9 cellular contexts compared by ENCODE assay signal in the genomic region with DNA sequence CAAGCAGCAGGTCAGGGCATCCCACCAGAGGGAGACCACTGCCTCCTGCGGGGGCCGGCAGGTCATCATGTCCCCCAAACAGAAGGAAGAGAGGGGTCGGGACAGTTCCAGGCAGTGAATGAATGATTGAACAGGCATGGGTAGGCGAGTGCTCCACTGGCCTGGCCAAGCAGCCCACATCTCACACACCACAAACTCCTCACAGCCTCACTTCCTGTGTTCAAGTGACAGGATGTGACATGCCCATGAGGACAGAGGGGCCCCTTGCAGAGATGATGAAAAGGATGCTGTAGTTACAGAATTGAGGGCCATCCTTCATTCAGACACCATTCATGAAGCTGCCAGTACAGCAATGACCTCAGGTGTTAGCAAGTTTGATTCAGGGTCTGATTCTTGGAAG. TPM values are rescaled to one million over a fixed set of nuclear protein-coding genes. Genes with fewer than 3 reads are reported as not detected.
A peak's percentile ranks its signal among the peaks of the same experiment; 100 is the strongest.
DNase-seq lines count a peak whose midpoint lies in the region; ATAC-seq, FAIRE-seq and TF ChIP-seq lines count a peak whose summit lies in the region.
"Had no signal": no experiment of that assay in that cellular context is flagged by ENCODE, and none has a peak within 500 bp of the region (broad histone marks: within the 10 kb centered on the region; RNA-seq: fewer than 3 reads in every experiment).

No MANE protein-coding gene starts in this region.

- no TSS peak for BruUV-seq in IMR-90 (replicated peaks; lab: Mats Ljungman, UMichigan)

- H4K91ac ChIP-seq in IMR-90 (ENCODE audit: insufficient read depth, low read depth, low read length) = no peak overlapping the region

- H3K56ac ChIP-seq in IMR-90 (ENCODE audit: extremely low read depth, insufficient read depth, low read length) = no peak overlapping the region

- H3K9me3 Mint-ChIP-seq in activated T-helper 2 cell treated with anti-CD3 and anti-CD28 coated beads, Interferon-gamma antibody, Interleukin-2, Interleukin-4, amounts not matched to agents 10 μg/mL and 5 μg/mL and 100 μg/mL, durations not matched to agents 14 hours and 24 hours and 36 hours = no peaks in the 10 kb centered on the region

- no peak overlapping the region for H2BK120ac ChIP-seq in IMR-90 (ENCODE audit: low read depth, low read length)

- no peak overlapping the region for H3K9ac ChIP-seq in IMR-90 (ENCODE audit: low read depth, low read length)

- H2AK5ac ChIP-seq in IMR-90 (ENCODE audit: low read depth, low read length) = no peak overlapping the region

- H3K9me3 ChIP-seq in IMR-90 (ENCODE audit: control insufficient read depth, insufficient read depth, low read length) (peaks cover 3% of the 10 kb centered on the region; the same call in 1 of the 2 replicates), thyroid gland (no peaks in the 10 kb centered on the region)

- H3K4ac ChIP-seq in IMR-90 (ENCODE audit: low read depth, low read length) = no peak overlapping the region

- H3K27ac ChIP-seq in IMR-90 (ENCODE audit: insufficient read depth, low read length) = no peak overlapping the region
- H3K27ac ChIP-seq in thyroid gland = no peak overlapping the region
- H3K27ac ChIP-seq: VCaP had no signal

- no peak for TF ChIP-seq RAD21 in IMR-90 (IDR thresholded peaks at IDR 0.05; ENCODE audit: low read length)

- ATAC-seq in IMR-90 (ENCODE audit: low read depth) = no peak

- H4K20me1 ChIP-seq in IMR-90 (ENCODE audit: insufficient read depth, low read length) = no peaks in the 10 kb centered on the region

- H3K18ac ChIP-seq in IMR-90 (ENCODE audit: low read depth, low read length) = no peak overlapping the region

- POLR2A ChIA-PET in IMR-90 (lab: Charles Lee; ENCODE audit: unreplicated experiment) = no interaction called here

- H3K4me3 Mint-ChIP-seq in activated T-helper 2 cell treated with anti-CD3 and anti-CD28 coated beads, Interferon-gamma antibody, Interleukin-2, Interleukin-4, amounts not matched to agents 10 μg/mL and 5 μg/mL and 100 μg/mL, durations not matched to agents 14 hours and 24 hours and 36 hours (ENCODE audit: low read depth) = peak overlapping the region; percentile 13

- peaks cover 35% of the 10 kb centered on the region for H3K27me3 ChIP-seq in IMR-90 (ENCODE audit: control insufficient read depth, insufficient read depth, low read length)
- peaks cover 13% of the 10 kb centered on the region for H3K27me3 ChIP-seq in thyroid gland

- peaks cover 44% of the 10 kb centered on the region for H3K4me1 Mint-ChIP-seq in activated T-helper 2 cell treated with anti-CD3 and anti-CD28 coated beads, Interferon-gamma antibody, Interleukin-2, Interleukin-4, amounts not matched to agents 10 μg/mL and 5 μg/mL and 100 μg/mL, durations not matched to agents 14 hours and 24 hours and 36 hours (ENCODE audit: low read depth)

- no peak overlapping the region for H2BK5ac ChIP-seq in IMR-90 (ENCODE audit: low read depth, low read length, poor library complexity, severe bottlenecking)

- DNase-seq in activated gamma-delta T cell treated with Interleukin-2 at 50 U/mL for 16 hours (peak; percentile 54), activated gamma-delta T cell (lab: John Stamatoyannopoulos, UW) (no peak), IMR-90 (no peak), NCI-H82 (lab: John Stamatoyannopoulos, UW) (no peak), thyroid gland (no peak), urothelium cell line (ENCODE audit: low spot score) (no peak)
- peak; percentile 59 for DNase-seq in activated T-helper 2 cell treated with anti-CD3 and anti-CD28 coated beads, Interferon-gamma antibody, Interleukin-2, Interleukin-4, amounts not matched to agents 10 μg/mL and 5 μg/mL and 100 μg/mL, durations not matched to agents 14 hours and 24 hours and 36 hours (ENCODE audit: low spot score)
- peak in 4 of 6 experiments; percentile 11 to 50 (median 32) for DNase-seq in stimulated activated naive CD4-positive, alpha-beta T cell (lab: John Stamatoyannopoulos, UW)

- H3K36me3 ChIP-seq in IMR-90 (ENCODE audit: control insufficient read depth, insufficient read depth, low read length) = no peaks in the 10 kb centered on the region
- H3K36me3 ChIP-seq in thyroid gland = no peaks in the 10 kb centered on the region

- intact Hi-C loops in IMR-90 (cut with micrococcal nuclease) = no loop called here
- intact Hi-C loops in activated T-helper 2 cell treated with anti-CD3 and anti-CD28 coated beads, Interferon-gamma antibody, Interleukin-2, Interleukin-4, amounts not matched to agents 10 μg/mL and 5 μg/mL and 100 μg/mL, durations not matched to agents 14 hours and 24 hours and 36 hours (cut with micrococcal nuclease) = loop anchor here (1.0 kb wide), 1 partner anchor 57 kb away; no protein-coding TSS in a partner anchor
- intact Hi-C loops in thyroid gland (cut with DNase I) = no loop called here

- H3K4me2 ChIP-seq in IMR-90 (ENCODE audit: low read depth, low read length) = no peak overlapping the region

- no peaks in the 10 kb centered on the region for H3K9me1 ChIP-seq in IMR-90 (ENCODE audit: insufficient read depth, low read length)

- H3K14ac ChIP-seq in IMR-90 (replicated peaks; ENCODE audit: low read depth, low read length) = no peak overlapping the region

- no peak overlapping the region for H4K5ac ChIP-seq in IMR-90 (ENCODE audit: low read depth, low read length)

- dilution Hi-C loops in IMR-90 (cut with HindIII; ENCODE audit: low sequenced_read_pairs, unreplicated experiment) = no loop called here

- no peak overlapping the region for H4K8ac ChIP-seq in IMR-90 (ENCODE audit: low read depth in 2 of 2, low read length in 2 of 2)

- H2AK9ac ChIP-seq in IMR-90 (replicated peaks; ENCODE audit: low read depth, low read length, poor library complexity) = no peak overlapping the region

- TF ChIP-seq CTCF in IMR-90 (conservative IDR thresholded peaks at IDR 0.05; ENCODE audit: low read depth, low read length) = no peak
- TF ChIP-seq CTCF in thyroid gland (IDR thresholded peaks at IDR 0.05) = no peak

- no peak overlapping the region for H3K4me3 ChIP-seq in IMR-90 (ENCODE audit: insufficient read depth, low read depth, low read length)
- H3K4me3 ChIP-seq in thyroid gland (replicated peaks in 1 of 3) = no peak overlapping the region

- no peaks in the 10 kb centered on the region for H3K79me1 ChIP-seq in IMR-90 (ENCODE audit: low read depth in 1 of 2, low read length in 2 of 2)

- CTCF ChIA-PET in IMR-90 (lab: Yijun Ruan, JAX) = no interaction called here

- no peaks in the 10 kb centered on the region for H3K36me3 Mint-ChIP-seq in activated T-helper 2 cell treated with anti-CD3 and anti-CD28 coated beads, Interferon-gamma antibody, Interleukin-2, Interleukin-4, amounts not matched to agents 10 μg/mL and 5 μg/mL and 100 μg/mL, durations not matched to agents 14 hours and 24 hours and 36 hours (ENCODE audit: low read depth)

- no peak overlapping the region for H2BK20ac ChIP-seq in IMR-90 (ENCODE audit: low read depth, low read length)

- TF ChIP-seq POLR2A in IMR-90 (IDR thresholded peaks at IDR 0.05; ENCODE audit: low read depth, low read length) (no peak), thyroid gland (IDR thresholded peaks at IDR 0.05) (no peak)

- in situ Hi-C loops in IMR-90 (cut with MboI; ENCODE audit: low sequenced_read_pairs) = no loop called here

- no peak overlapping the region for H3K23ac ChIP-seq in IMR-90 (ENCODE audit: low read depth, low read length)

- H3K4me1 ChIP-seq in IMR-90 (ENCODE audit: control insufficient read depth, insufficient read depth, low read length) (no peaks in the 10 kb centered on the region), thyroid gland (peaks cover 0 to 6% of the 10 kb centered on the region in 2 donors)

- H3K27ac Mint-ChIP-seq in activated T-helper 2 cell treated with anti-CD3 and anti-CD28 coated beads, Interferon-gamma antibody, Interleukin-2, Interleukin-4, amounts not matched to agents 10 μg/mL and 5 μg/mL and 100 μg/mL, durations not matched to agents 14 hours and 24 hours and 36 hours = peak overlapping the region; percentile 87

- FAIRE-seq in urothelium cell line (lab: Jason Lieb, UNC) = no peak

- H3K27me3 Mint-ChIP-seq in activated T-helper 2 cell treated with anti-CD3 and anti-CD28 coated beads, Interferon-gamma antibody, Interleukin-2, Interleukin-4, amounts not matched to agents 10 μg/mL and 5 μg/mL and 100 μg/mL, durations not matched to agents 14 hours and 24 hours and 36 hours (ENCODE audit: low read depth) = peaks cover 8% of the 10 kb centered on the region

- H2AFZ ChIP-seq in IMR-90 (replicated peaks; ENCODE audit: low read length, poor library complexity) = peak overlapping the region; percentile 21

- no CpG with 5 or more reads among the region's 4 CpGs for WGBS in IMR-90 (ENCODE audit: extremely low coverage in 2 of 2, insufficient read length in 1 of 2), 2 experiments
- 92% methylated on average over 4 of the region's 4 CpGs; no CpG with 5 or more reads in 1 of the 2 donors for WGBS in thyroid gland, 2 donors

- no peak overlapping the region for H2BK15ac ChIP-seq in IMR-90 (ENCODE audit: low read depth, low read length)

TF ChIP-seq in IMR-90, 13 proteins besides CTCF, POLR2A, EP300 and RAD21:
- TF ChIP-seq, protein P1, sequence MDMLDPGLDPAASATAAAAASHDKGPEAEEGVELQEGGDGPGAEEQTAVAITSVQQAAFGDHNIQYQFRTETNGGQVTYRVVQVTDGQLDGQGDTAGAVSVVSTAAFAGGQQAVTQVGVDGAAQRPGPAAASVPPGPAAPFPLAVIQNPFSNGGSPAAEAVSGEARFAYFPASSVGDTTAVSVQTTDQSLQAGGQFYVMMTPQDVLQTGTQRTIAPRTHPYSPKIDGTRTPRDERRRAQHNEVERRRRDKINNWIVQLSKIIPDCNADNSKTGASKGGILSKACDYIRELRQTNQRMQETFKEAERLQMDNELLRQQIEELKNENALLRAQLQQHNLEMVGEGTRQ (IDR thresholded peaks at IDR 0.05; ENCODE audit: low read depth, low read length) = no peak
- TF ChIP-seq MXI1 (IDR thresholded peaks at IDR 0.05; ENCODE audit: borderline replicate concordance, low read depth, low read length) (no peak), CHD1 (IDR thresholded peaks at IDR 0.05; ENCODE audit: low read depth, low read length) (no peak)

RNA-seq across cellular contexts. Expression of gene IQSEC1, which starts 3.7 kb away (rescaled TPM):
- total RNA-seq in IMR-90 (2012; rRNA removed) = 5.9 and 6.4 TPM in 2 replicates
- 11.6 and 11.9 TPM in 2 replicates for polyA plus RNA-seq in IMR-90 (2012; rRNA removed)
- 7.4 and 10.4 TPM in 2 replicates for polyA plus RNA-seq in IMR-90 (2012; cell fraction: cytosol; rRNA removed)
- 32.9 and 36.9 TPM in 2 replicates for polyA plus RNA-seq in IMR-90 (2012; cell fraction: nucleus; rRNA removed; ENCODE audit: low replicate concordance)
- 28.1 and 31.2 TPM in 2 replicates for total RNA-seq in activated T-helper 2 cell treated with anti-CD3 and anti-CD28 coated beads, Interferon-gamma antibody, Interleukin-2, Interleukin-4, amounts not matched to agents 10 μg/mL and 5 μg/mL and 100 μg/mL, durations not matched to agents 14 hours and 24 hours and 36 hours
- 10 to 100 TPM; 37.1 to 48.3 (median 38.9) TPM for total RNA-seq in thyroid gland

Comparison
In these comparisons a context has a peak if more than half of its experiments do, and no peak if none do; other contexts are left out.
1. DNase-seq: peak in activated gamma-delta T cell treated with Interleukin-2 at 50 U/mL for 16 hours (single experiment), activated T-helper 2 cell treated with anti-CD3 and anti-CD28 coated beads, Interferon-gamma antibody, Interleukin-2, Interleukin-4, amounts not matched to agents 10 μg/mL and 5 μg/mL and 100 μg/mL, durations not matched to agents 14 hours and 24 hours and 36 hours (single experiment) and stimulated activated naive CD4-positive, alpha-beta T cell (4 of 6); none in activated gamma-delta T cell (single experiment), IMR-90 (single experiment), NCI-H82 (single experiment), thyroid gland (0 of 2) and urothelium cell line (single experiment).